In the genomic region with DNA sequence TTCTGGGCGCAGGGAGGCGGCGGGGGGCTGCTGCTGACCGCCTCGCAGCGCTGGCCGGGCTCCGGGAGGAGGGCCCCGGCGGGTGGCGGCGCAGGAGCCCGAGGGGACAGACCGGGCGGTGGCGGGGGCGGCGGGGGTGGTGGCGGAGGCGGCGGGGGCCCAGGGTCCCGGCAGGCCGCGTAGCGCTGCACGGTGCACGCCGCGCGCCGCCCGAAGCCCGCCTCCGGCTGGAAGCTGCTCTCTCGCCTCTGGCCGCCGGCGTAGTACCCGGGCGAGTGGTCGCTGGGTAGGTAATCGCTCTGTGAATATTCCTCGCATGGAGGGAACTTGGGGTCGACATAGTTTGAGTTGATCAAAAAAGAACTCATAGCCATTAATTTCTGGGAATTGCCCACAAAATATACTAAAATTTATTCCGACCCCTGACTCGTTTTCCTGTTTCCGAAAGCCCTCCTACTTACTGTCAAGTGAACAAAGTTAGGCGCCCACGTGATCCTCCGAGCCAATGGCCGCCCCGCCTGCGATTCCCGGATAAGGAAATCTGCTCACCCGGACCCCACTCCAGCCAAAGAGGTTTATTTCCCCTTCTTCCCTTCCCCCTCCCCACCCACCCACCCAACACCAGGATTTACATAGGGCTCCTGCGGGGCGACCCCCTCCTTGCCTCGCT, we compare ENCODE assay signal across 8 cellular contexts. TPM values are rescaled to one million over a fixed set of nuclear protein-coding genes. Genes with fewer than 3 reads are reported as not detected.
DNase-seq lines count a peak whose midpoint lies in the region; ATAC-seq and TF ChIP-seq lines count a peak whose summit lies in the region.

A gene (minus strand): TSS at position 405 of the 670 bp plus-strand sequence. CDS start 31 bp downstream, at position 374.

- H3K36me3 ChIP-seq in adrenal gland (replicated peaks in 1 of 2): no peaks in the 10 kb centered on the region

- peak; percentile 46 for TF ChIP-seq POLR2A in GM18505 (IDR thresholded peaks at IDR 0.05; ENCODE audit: borderline replicate concordance, extremely low read depth, insufficient read depth, insufficient read length)
- TF ChIP-seq POLR2A in adrenal gland (IDR thresholded peaks at IDR 0.05): peak in 1 of 2 donors; percentile 14

- H3K36me3 Mint-ChIP-seq in T-cell (no peaks in the 10 kb centered on the region), immature natural killer cell (peaks cover 0 to 4% (median 0%) of the 10 kb centered on the region in 3 donors)

- DNase-seq in HK-2 (ENCODE audit: unreplicated experiment) (peak; percentile 78), T-cell (peak in 33 of 34 experiments; percentile 37 to 80 (median 55)), adrenal gland (peak; percentile 73 to 90 (median 85)), immature natural killer cell (peak; percentile 74 to 76 (median 74)), D341Med (ENCODE audit: low spot score) (no peak), superior temporal gyrus (ENCODE audit: extremely low spot score) (no peak)
- peak in 2 of 3 donors; percentile 44 to 63 for DNase-seq in stimulated activated CD4-positive, alpha-beta T cell treated with anti-CD3 and anti-CD28 coated beads, Interleukin-12 subunit alpha, Interleukin-12 subunit beta, amount 100 ng/mL, for 48 hours (ENCODE audit: low read depth in 2 of 3, low spot score in 1 of 3)

- H3K4me3 Mint-ChIP-seq in T-cell (peak within 1 kb of the TSS; percentile 85 to 89 (median 87)), immature natural killer cell (peak within 1 kb of the TSS; percentile 87 to 97 (median 94))

- H3K4me1 ChIP-seq in adrenal gland (replicated peaks in 1 of 2): peaks cover 3 to 24% of the 10 kb centered on the region in 2 donors

- no peaks in the 10 kb centered on the region for H3K9me3 ChIP-seq in adrenal gland (replicated peaks in 1 of 3)

- intact Hi-C loops in adrenal gland (cut with DNase I): loop anchor here (5.0 kb wide), 1 partner anchor 36 kb away; no protein-coding TSS in a partner anchor

- H3K27ac Mint-ChIP-seq in T-cell (peak within 1 kb of the TSS; percentile 71 to 76), immature natural killer cell (peak within 1 kb of the TSS; percentile 78 to 93 (median 91))

- H3K27me3 Mint-ChIP-seq in T-cell (peaks cover 35 to 43% of the 10 kb centered on the region in 2 donors), immature natural killer cell (ENCODE audit: low read depth in 3 of 3) (peaks cover 14 to 31% (median 27%) of the 10 kb centered on the region in 3 donors)

- 0 to 1% (median 1%) methylated on average over 14 to 58 of the region's 58 CpGs for WGBS in adrenal gland, 4 donors

- POLR2A ChIA-PET in T-cell (lab: Charles Lee): interaction anchor here in 1 of 2 donors (0.6 kb wide), 2 partner anchors 224 to 226 kb away, joined by 3 read pairs; no protein-coding TSS in a partner anchor

- H3K9me3 Mint-ChIP-seq in T-cell: no peaks in the 10 kb centered on the region
- no peaks in the 10 kb centered on the region for H3K9me3 Mint-ChIP-seq in immature natural killer cell

- peak within 1 kb of the TSS in 3 of 5 donors; percentile 45 to 87 (median 83) for H3K27ac ChIP-seq in adrenal gland

- H3K4me1 Mint-ChIP-seq in T-cell: peaks cover 33 to 65% (median 48%) of the 10 kb centered on the region in 3 donors
- H3K4me1 Mint-ChIP-seq in immature natural killer cell: peaks cover 60 to 91% of the 10 kb centered on the region in 2 donors

- ATAC-seq in GM18505 (IDR thresholded peaks at IDR 0.05; ENCODE audit: unreplicated experiment) (peak; percentile 54), T-cell (replicated peaks in 1 of 4) (peak; percentile 75 to 87 (median 79))

- CTCF ChIA-PET in T-cell (lab: Charles Lee): no interaction called here

- H3K27me3 ChIP-seq in adrenal gland: no peaks in the 10 kb centered on the region

- no peak for TF ChIP-seq CTCF in adrenal gland (IDR thresholded peaks at IDR 0.05)

- peak within 1 kb of the TSS in 3 of 4 donors; percentile 45 to 85 (median 62) for H3K4me3 ChIP-seq in adrenal gland

RNA-seq across cellular contexts. Expression of the gene that starts here (rescaled TPM):
- total RNA-seq in T-cell: 1 to 10 TPM; 1.4 to 3.7 (median 1.5) TPM
- 1 to 10 TPM; 1.7 to 9.8 (median 3.3) TPM for total RNA-seq in adrenal gland
- 1 to 10 TPM; 3.1 to 4.7 (median 4.5) TPM for polyA plus RNA-seq in adrenal gland
- under 1 TPM in 2 of 3 donors, not detected in 1; 0.14 to 0.53 TPM for polyA plus RNA-seq in immature natural killer cell

Comparison
In these comparisons a context has a peak if more than half of its experiments do, and no peak if none do; other contexts are left out.
1. Peak in DNase-seq in immature natural killer cell; RNA of the gene not detected or under 1 TPM.
2. DNase-seq: peak in HK-2 (single experiment), T-cell (33 of 34), adrenal gland (7 of 7) and stimulated activated CD4-positive, alpha-beta T cell treated with anti-CD3 and anti-CD28 coated beads, Interleukin-12 subunit alpha, Interleukin-12 subunit beta, amount 100 ng/mL, for 48 hours (2 of 3); none in D341Med (single experiment) and superior temporal gyrus (single experiment).